16 cellular contexts compared by ENCODE assay signal in genomic region chr10:110492069-110492782, GRCh38. TPM values are rescaled to one million over a fixed set of nuclear protein-coding genes. Genes with fewer than 3 reads are reported as not detected.
DNase-seq lines count a peak whose midpoint lies in the region; ATAC-seq and TF ChIP-seq lines count a peak whose summit lies in the region.
"Had no signal": no experiment of that assay in that cellular context is flagged by ENCODE, and none has a peak within 500 bp of the region (broad histone marks: within the 10 kb centered on the region; RNA-seq: fewer than 3 reads in every experiment).

No MANE protein-coding gene starts in this region.

- H3K36me3 ChIP-seq in BLaER1 treated with 17β-estradiol and CSF1 and Interleukin-3, amounts not matched to agents 10 nM and 100 nM, result no peaks in the 10 kb centered on the region
- H3K36me3 ChIP-seq: esophagus muscularis mucosa had no signal

- H3K4me3 ChIP-seq in BLaER1 treated with 17β-estradiol and CSF1 and Interleukin-3, amounts not matched to agents 10 nM and 100 nM, result no peak overlapping the region
- H3K4me3 ChIP-seq: esophagus muscularis mucosa had no signal

- H3K27ac Mint-ChIP-seq in chondrocyte (ENCODE audit: unreplicated experiment), result peak overlapping the region; percentile 76
- H3K27ac Mint-ChIP-seq: activated naive CD4-positive, alpha-beta T cell treated with anti-CD3 and anti-CD28 coated beads for 36 hours; stimulated activated effector memory CD8-positive, alpha-beta T cell treated with anti-CD3 and anti-CD28 coated beads, Interleukin-12 subunit alpha, Interleukin-12 subunit beta, amount 100 ng/mL, for 72 hours had no signal

- peak overlapping the region in 3 of 11 experiments; percentile 15 to 48 (median 27); a peak in 4 of 22 replicates for H3K27ac ChIP-seq in BLaER1 treated with 17β-estradiol and CSF1 and Interleukin-3, amounts not matched to agents 10 nM and 100 nM
- H3K27ac ChIP-seq: esophagus muscularis mucosa, KMS-11, parathyroid adenoma had no signal

- peaks cover 2% of the 10 kb centered on the region for H3K36me3 Mint-ChIP-seq in chondrocyte (ENCODE audit: low read depth)

- TF ChIP-seq CTCF in chondrocyte (IDR thresholded peaks at IDR 0.05), result no peak

- no peaks in the 10 kb centered on the region for H3K27me3 Mint-ChIP-seq in chondrocyte (ENCODE audit: low read depth)

- peak overlapping the region; percentile 4 to 61 (median 37); a peak in 20 of 22 replicates for H3K4me2 ChIP-seq in BLaER1 treated with 17β-estradiol and CSF1 and Interleukin-3, amounts not matched to agents 10 nM and 100 nM
- H3K4me2 ChIP-seq: KMS-11 had no signal

- peaks cover 0 to 32% (median 11%) of the 10 kb centered on the region in 11 experiments; a peak in 9 of 22 replicates for H4K20me1 ChIP-seq in BLaER1 treated with 17β-estradiol and CSF1 and Interleukin-3, amounts not matched to agents 10 nM and 100 nM

- DNase-seq in chondrocyte (ENCODE audit: low spot score), result no peak
- no peak for DNase-seq in DMS 273 treated with DMSO at 0.1 percent for 48 hours (lab: John Stamatoyannopoulos, UW)
- DNase-seq in T-helper 9 cell, result no peak
- no peak for DNase-seq in activated naive CD4-positive, alpha-beta T cell treated with anti-CD3 and anti-CD28 coated beads, Interleukin-2, amount 50 U/mL, for 16 hours
- DNase-seq: activated CD4-positive, alpha-beta T cell treated with anti-CD3 and anti-CD28 coated beads, Interleukin-2, amount 50 U/mL, for 48 hours; activated naive CD4-positive, alpha-beta T cell treated with anti-CD3 and anti-CD28 coated beads for 36 hours; NCI-H2081 treated with DMSO at 0.1 percent for 48 hours; stimulated activated CD4-positive, alpha-beta T cell treated with anti-CD3 and anti-CD28 coated beads, Interleukin-1b, Interleukin-23, amount 100 ng/mL, for 48 hours had no signal

- no peaks in the 10 kb centered on the region for H3K9me3 ChIP-seq in BLaER1 treated with 17β-estradiol and CSF1 and Interleukin-3, amounts not matched to agents 10 nM and 100 nM (replicated peaks in 1 of 11)
- H3K9me3 ChIP-seq: esophagus muscularis mucosa had no signal

- H3K9me3 Mint-ChIP-seq in chondrocyte (ENCODE audit: low read depth), result no peaks in the 10 kb centered on the region
- H3K9me3 Mint-ChIP-seq: activated naive CD4-positive, alpha-beta T cell treated with anti-CD3 and anti-CD28 coated beads for 36 hours; stimulated activated effector memory CD8-positive, alpha-beta T cell treated with anti-CD3 and anti-CD28 coated beads, Interleukin-12 subunit alpha, Interleukin-12 subunit beta, amount 100 ng/mL, for 72 hours had no signal

- H3K9ac ChIP-seq in BLaER1 treated with 17β-estradiol and CSF1 and Interleukin-3, amounts not matched to agents 10 nM and 100 nM, result no peak overlapping the region
- H3K9ac ChIP-seq: KMS-11, parathyroid adenoma had no signal

- no peak overlapping the region for H3K4me3 Mint-ChIP-seq in chondrocyte (ENCODE audit: unreplicated experiment)
- H3K4me3 Mint-ChIP-seq: activated naive CD4-positive, alpha-beta T cell treated with anti-CD3 and anti-CD28 coated beads for 36 hours; stimulated activated effector memory CD8-positive, alpha-beta T cell treated with anti-CD3 and anti-CD28 coated beads, Interleukin-12 subunit alpha, Interleukin-12 subunit beta, amount 100 ng/mL, for 72 hours had no signal

- peak; percentile 42 for ATAC-seq in GM19351 (IDR thresholded peaks at IDR 0.05; ENCODE audit: unreplicated experiment)
- peak; percentile 64 for ATAC-seq in HG03378 (IDR thresholded peaks at IDR 0.05; ENCODE audit: unreplicated experiment)
- ATAC-seq in HG02678 (IDR thresholded peaks at IDR 0.05; ENCODE audit: unreplicated experiment), result no peak
- ATAC-seq: stimulated activated effector memory CD8-positive, alpha-beta T cell treated with anti-CD3 and anti-CD28 coated beads, Interleukin-12 subunit alpha, Interleukin-12 subunit beta, amount 100 ng/mL, for 72 hours had no signal

- H3K4me1 ChIP-seq in BLaER1 treated with 17β-estradiol and CSF1 and Interleukin-3, amounts not matched to agents 10 nM and 100 nM, result peaks cover 53 to 65% (median 61%) of the 10 kb centered on the region in 10 experiments
- H3K4me1 ChIP-seq: parathyroid adenoma had no signal

- H3K4me1 Mint-ChIP-seq in chondrocyte (ENCODE audit: low read depth), result peaks cover 45% of the 10 kb centered on the region

- H3K27me3 ChIP-seq in BLaER1 treated with 17β-estradiol and CSF1 and Interleukin-3, amounts not matched to agents 10 nM and 100 nM, result peaks cover 41 to 84% (median 73%) of the 10 kb centered on the region in 11 experiments
- H3K27me3 ChIP-seq: esophagus muscularis mucosa had no signal

RNA-seq across cellular contexts. Expression of gene DUSP5, which starts 5.5 kb away (rescaled TPM):
- total RNA-seq in chondrocyte, result 4.8 to 9.7 TPM (median 8.7 TPM) in 3 replicates
